8 cellular contexts compared by ENCODE assay signal in the genomic region with DNA sequence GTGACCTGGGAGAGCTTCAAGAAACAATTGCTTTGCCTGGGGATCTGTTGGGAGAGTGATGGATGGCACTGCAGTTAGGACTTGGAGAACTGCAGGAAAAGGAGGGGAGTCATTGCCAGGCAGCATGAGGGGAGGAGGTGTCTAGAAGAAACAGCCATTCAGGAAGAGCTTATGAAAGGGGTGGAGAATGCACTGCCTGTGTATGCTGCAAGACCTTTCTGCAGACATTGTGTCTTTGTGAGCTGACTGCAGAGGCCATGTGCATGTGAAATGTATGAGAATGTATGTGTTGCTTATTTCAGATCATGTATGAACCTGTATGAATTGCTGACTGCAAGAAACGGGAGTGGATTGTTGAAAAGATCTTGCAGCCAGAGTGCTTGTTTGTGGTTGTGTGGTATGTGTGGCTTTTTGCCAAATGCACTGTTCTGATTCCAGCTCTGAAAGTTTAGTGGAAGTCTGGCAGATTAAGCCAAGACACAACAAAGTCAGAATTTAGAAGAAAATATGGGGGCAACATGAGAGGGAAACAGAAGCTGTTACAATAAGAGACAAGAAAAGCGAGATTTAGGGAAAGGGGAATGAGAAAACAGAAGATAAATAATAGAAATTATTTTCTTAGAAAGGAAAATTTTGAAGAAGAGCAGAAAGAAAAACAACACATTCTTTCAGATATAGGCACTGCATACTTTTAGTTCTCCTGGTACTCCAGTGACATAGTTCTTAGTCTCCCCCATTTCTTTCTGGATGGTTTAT. TPM values are rescaled to one million over a fixed set of nuclear protein-coding genes. Genes with fewer than 3 reads are reported as not detected.
DNase-seq lines count a peak whose midpoint lies in the region; ATAC-seq, FAIRE-seq and TF ChIP-seq lines count a peak whose summit lies in the region.

No MANE protein-coding gene starts in this region.

- no peaks in the 10 kb centered on the region for H3K9me1 ChIP-seq in keratinocyte (ENCODE audit: control insufficient read depth, extremely low read depth, insufficient read depth, low read length)

- H3K4me1 ChIP-seq in keratinocyte (ENCODE audit: control insufficient read depth, extremely low read depth, insufficient read depth, low read length): peaks cover 24% of the 10 kb centered on the region
- peaks cover 20 to 44% of the 10 kb centered on the region in 2 donors for H3K4me1 ChIP-seq in thoracic aorta (ENCODE audit: control insufficient read depth in 1 of 2, low read depth in 2 of 2)

- no peak overlapping the region for H3K9ac ChIP-seq in keratinocyte (ENCODE audit: control insufficient read depth, extremely low read depth, insufficient read depth, low read length)

- H3K27ac ChIP-seq in keratinocyte (ENCODE audit: control insufficient read depth, insufficient read depth, low read length) (no peak overlapping the region), thoracic aorta (peak overlapping the region; percentile 67 to 90)

- no peaks in the 10 kb centered on the region for H4K20me1 ChIP-seq in keratinocyte (ENCODE audit: control insufficient read depth, extremely low read depth, insufficient read depth, low read length)

- in situ Hi-C loops in astrocyte of the spinal cord (cut with HindIII; ENCODE audit: low sequenced_read_pairs): no loop called here

- H3K79me2 ChIP-seq in keratinocyte (ENCODE audit: control insufficient read depth, insufficient read depth, low read length): no peaks in the 10 kb centered on the region

- H3K4me3 ChIP-seq in astrocyte of the spinal cord (ENCODE audit: low read depth, low read length) (no peak overlapping the region), keratinocyte (ENCODE audit: control insufficient read depth in 2 of 3, extremely low read depth in 1 of 3, insufficient read depth in 2 of 3, low read depth in 1 of 3, low read length in 3 of 3) (no peak overlapping the region), thoracic aorta (peak overlapping the region; percentile 28)

- peak overlapping the region; percentile 56 for H3K4me2 ChIP-seq in keratinocyte (ENCODE audit: control insufficient read depth, extremely low read depth, insufficient read depth, low read depth, low read length)

- no peaks in the 10 kb centered on the region for H3K9me3 ChIP-seq in keratinocyte (ENCODE audit: control insufficient read depth, low read depth, low read length)
- no peaks in the 10 kb centered on the region for H3K9me3 ChIP-seq in thoracic aorta

- FAIRE-seq in keratinocyte (lab: Jason Lieb, UNC): peak; percentile 94

- H3K36me3 ChIP-seq in keratinocyte (ENCODE audit: control insufficient read depth in 2 of 2, extremely low read depth in 1 of 2, insufficient read depth in 2 of 2, low read length in 2 of 2) (no peaks in the 10 kb centered on the region), thoracic aorta (no peaks in the 10 kb centered on the region)

- H2AFZ ChIP-seq in keratinocyte (ENCODE audit: control insufficient read depth, low read length): no peak overlapping the region

- ATAC-seq in thoracic aorta (ENCODE audit: insufficient number of reproducible peaks, low FRiP score, low read depth): peak; percentile 85
- no peak for ATAC-seq in GM18498 (IDR thresholded peaks at IDR 0.05; ENCODE audit: unreplicated experiment)

- H3K27me3 ChIP-seq in keratinocyte (ENCODE audit: control insufficient read depth, extremely low read depth, insufficient read depth, low read length): no peaks in the 10 kb centered on the region
- no peaks in the 10 kb centered on the region for H3K27me3 ChIP-seq in thoracic aorta (replicated peaks; ENCODE audit: insufficient read depth)

- dilution Hi-C loops in keratinocyte (cut with MboI; ENCODE audit: extremely low pct_ligation_motif_present, low sequenced_read_pairs): no loop called here

- DNase-seq in GDM1 (lab: John Stamatoyannopoulos, UW) (peak; percentile 51), NCI-H2107 (lab: John Stamatoyannopoulos, UW) (peak; percentile 38), astrocyte of the spinal cord (ENCODE audit: low read depth, low spot score) (peak; percentile 92), keratinocyte (ENCODE audit: low read depth, low spot score) (peak; percentile 73), thoracic aorta (ENCODE audit: low spot score) (peak; percentile 53), GM10266 (ENCODE audit: extremely low spot score) (no peak)
- no peak for DNase-seq in stimulated activated CD4-positive, alpha-beta T cell treated with anti-CD3 and anti-CD28 coated beads, Interleukin-2, amount 100 ng/mL, for 24 hours

- TF ChIP-seq CTCF in astrocyte of the spinal cord (IDR thresholded peaks at IDR 0.05; ENCODE audit: low read depth, low read length) (no peak), keratinocyte (optimal IDR thresholded peaks at IDR 0.05 in 1 of 3, IDR thresholded peaks at IDR 0.05 in 1 of 3, conservative IDR thresholded peaks at IDR 0.05 in 1 of 3; ENCODE audit: extremely low read depth in 1 of 3, insufficient read depth in 2 of 3, low read length in 3 of 3) (no peak), thoracic aorta (IDR thresholded peaks at IDR 0.05) (no peak), GM10266 (IDR thresholded peaks at IDR 0.05; ENCODE audit: control insufficient read depth, insufficient read depth, low read depth, missing control alignments) (no peak)

RNA-seq across cellular contexts. Expression of gene RIMKLB, which starts 9.8 kb away (rescaled TPM):
- polyA plus RNA-seq in keratinocyte: 25.4 to 51.1 TPM (median 31.6 TPM) in 3 replicates
- 45.1 TPM for polyA plus RNA-seq in keratinocyte (2011; ENCODE audit: low read depth)
- 14.5 and 19.7 TPM in 2 replicates for polyA plus RNA-seq in keratinocyte (2011; cell fraction: cytosol; rRNA removed)
- 82.2 and 118 TPM in 2 replicates for polyA plus RNA-seq in keratinocyte (2011; cell fraction: nucleus; rRNA removed)
- 28.7 and 46.4 TPM in 2 replicates for polyA plus RNA-seq in keratinocyte (2012; ENCODE audit: low replicate concordance)
- polyA minus RNA-seq in keratinocyte: 13.8 to 72.8 TPM (median 32.7 TPM) in 3 replicates
- 17.1 TPM for polyA minus RNA-seq in keratinocyte (2011; cell fraction: cytosol; rRNA and poly(A)+ RNA removed)
- 45.5 and 93.3 TPM in 2 replicates for polyA minus RNA-seq in keratinocyte (2011; cell fraction: nucleus; rRNA and poly(A)+ RNA removed)
- total RNA-seq in thoracic aorta: 100 to 1,000 TPM in 1 of 2 donors, 10 to 100 TPM in 1; 87.6 to 159 TPM

RNA-seq across cellular contexts. Expression of gene MFAP5, which starts 25.4 kb away (rescaled TPM):
- polyA plus RNA-seq in keratinocyte: 295 to 394 TPM (median 317 TPM) in 3 replicates
- polyA plus RNA-seq in keratinocyte (2011; ENCODE audit: low read depth): 33.5 TPM
- polyA plus RNA-seq in keratinocyte (2011; cell fraction: cytosol; rRNA removed): 174 and 334 TPM in 2 replicates
- polyA plus RNA-seq in keratinocyte (2011; cell fraction: nucleus; rRNA removed): 541 and 570 TPM in 2 replicates
- polyA plus RNA-seq in keratinocyte (2012; ENCODE audit: low replicate concordance): 84.4 and 142 TPM in 2 replicates
- polyA minus RNA-seq in keratinocyte: 158 to 254 TPM (median 197 TPM) in 3 replicates
- polyA minus RNA-seq in keratinocyte (2011; cell fraction: cytosol; rRNA and poly(A)+ RNA removed): 115 TPM
- polyA minus RNA-seq in keratinocyte (2011; cell fraction: nucleus; rRNA and poly(A)+ RNA removed): 126 and 277 TPM in 2 replicates
- total RNA-seq in thoracic aorta: 100 to 1,000 TPM; 158 to 186 TPM

Comparison
In these comparisons a context has a peak if more than half of its experiments do, and no peak if none do; other contexts are left out.
1. DNase-seq: peak in GDM1 (single experiment), NCI-H2107 (single experiment), astrocyte of the spinal cord (single experiment), keratinocyte (single experiment) and thoracic aorta (single experiment); none in GM10266 (single experiment) and stimulated activated CD4-positive, alpha-beta T cell treated with anti-CD3 and anti-CD28 coated beads, Interleukin-2, amount 100 ng/mL, for 24 hours (0 of 2).